In genomic region chr17:32112416-32112815, GRCh38 we compare ENCODE assay signal across 1 cellular context.
TF ChIP-seq lines count a peak whose summit lies in the region.

No MANE protein-coding gene starts in this region.

TF ChIP-seq in K562, 482 proteins besides CTCF, POLR2A, EP300 and RAD21 (continued from another document):
- TF ChIP-seq ATF6 (CRISPR knock-in tag; IDR thresholded peaks at IDR 0.05) = no peak
